Comparison of ENCODE assay signal across 2 cellular contexts in genomic region chr1:203199481-203200058, GRCh38.
TF ChIP-seq lines count a peak whose summit lies in the region.

No MANE protein-coding gene starts in this region.

TF ChIP-seq in liver, 16 proteins besides CTCF, POLR2A, EP300 and RAD21:
- TF ChIP-seq NR2F2 (IDR thresholded peaks at IDR 0.05) (no peak), HNF4A (conservative IDR thresholded peaks at IDR 0.05) (no peak), TAF1 (conservative IDR thresholded peaks at IDR 0.05) (no peak), REST (IDR thresholded peaks at IDR 0.05) (no peak), JUND (IDR thresholded peaks at IDR 0.05) (no peak), SP1 (IDR thresholded peaks at IDR 0.05) (no peak), FOXA2 (IDR thresholded peaks at IDR 0.05) (no peak), MAX (IDR thresholded peaks at IDR 0.05) (no peak), ZBTB33 (IDR thresholded peaks at IDR 0.05) (no peak), HNF4G (IDR thresholded peaks at IDR 0.05) (no peak), FOXA1 (IDR thresholded peaks at IDR 0.05) (no peak), EGR1 (IDR thresholded peaks at IDR 0.05; ENCODE audit: low read depth in 2 of 2) (no peak), RXRA (IDR thresholded peaks at IDR 0.05) (no peak), GABPA (IDR thresholded peaks at IDR 0.05 in 1 of 2, conservative IDR thresholded peaks at IDR 0.05 in 1 of 2) (no peak), YY1 (IDR thresholded peaks at IDR 0.05) (no peak), ATF3 (IDR thresholded peaks at IDR 0.05) (no peak)

TF ChIP-seq in HepG2, 621 proteins besides CTCF, POLR2A, EP300 and RAD21:
- TF ChIP-seq, protein P1, sequence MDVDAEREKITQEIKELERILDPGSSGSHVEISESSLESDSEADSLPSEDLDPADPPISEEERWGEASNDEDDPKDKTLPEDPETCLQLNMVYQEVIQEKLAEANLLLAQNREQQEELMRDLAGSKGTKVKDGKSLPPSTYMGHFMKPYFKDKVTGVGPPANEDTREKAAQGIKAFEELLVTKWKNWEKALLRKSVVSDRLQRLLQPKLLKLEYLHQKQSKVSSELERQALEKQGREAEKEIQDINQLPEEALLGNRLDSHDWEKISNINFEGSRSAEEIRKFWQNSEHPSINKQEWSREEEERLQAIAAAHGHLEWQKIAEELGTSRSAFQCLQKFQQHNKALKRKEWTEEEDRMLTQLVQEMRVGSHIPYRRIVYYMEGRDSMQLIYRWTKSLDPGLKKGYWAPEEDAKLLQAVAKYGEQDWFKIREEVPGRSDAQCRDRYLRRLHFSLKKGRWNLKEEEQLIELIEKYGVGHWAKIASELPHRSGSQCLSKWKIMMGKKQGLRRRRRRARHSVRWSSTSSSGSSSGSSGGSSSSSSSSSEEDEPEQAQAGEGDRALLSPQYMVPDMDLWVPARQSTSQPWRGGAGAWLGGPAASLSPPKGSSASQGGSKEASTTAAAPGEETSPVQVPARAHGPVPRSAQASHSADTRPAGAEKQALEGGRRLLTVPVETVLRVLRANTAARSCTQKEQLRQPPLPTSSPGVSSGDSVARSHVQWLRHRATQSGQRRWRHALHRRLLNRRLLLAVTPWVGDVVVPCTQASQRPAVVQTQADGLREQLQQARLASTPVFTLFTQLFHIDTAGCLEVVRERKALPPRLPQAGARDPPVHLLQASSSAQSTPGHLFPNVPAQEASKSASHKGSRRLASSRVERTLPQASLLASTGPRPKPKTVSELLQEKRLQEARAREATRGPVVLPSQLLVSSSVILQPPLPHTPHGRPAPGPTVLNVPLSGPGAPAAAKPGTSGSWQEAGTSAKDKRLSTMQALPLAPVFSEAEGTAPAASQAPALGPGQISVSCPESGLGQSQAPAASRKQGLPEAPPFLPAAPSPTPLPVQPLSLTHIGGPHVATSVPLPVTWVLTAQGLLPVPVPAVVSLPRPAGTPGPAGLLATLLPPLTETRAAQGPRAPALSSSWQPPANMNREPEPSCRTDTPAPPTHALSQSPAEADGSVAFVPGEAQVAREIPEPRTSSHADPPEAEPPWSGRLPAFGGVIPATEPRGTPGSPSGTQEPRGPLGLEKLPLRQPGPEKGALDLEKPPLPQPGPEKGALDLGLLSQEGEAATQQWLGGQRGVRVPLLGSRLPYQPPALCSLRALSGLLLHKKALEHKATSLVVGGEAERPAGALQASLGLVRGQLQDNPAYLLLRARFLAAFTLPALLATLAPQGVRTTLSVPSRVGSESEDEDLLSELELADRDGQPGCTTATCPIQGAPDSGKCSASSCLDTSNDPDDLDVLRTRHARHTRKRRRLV (CRISPR knock-in tag; IDR thresholded peaks at IDR 0.05), result no peak
- TF ChIP-seq ZNF276 (CRISPR knock-in tag; IDR thresholded peaks at IDR 0.05; ENCODE audit: low read depth), result no peak
- no peak for TF ChIP-seq RFXAP (CRISPR knock-in tag; IDR thresholded peaks at IDR 0.05; ENCODE audit: borderline replicate concordance)
- no peak for TF ChIP-seq POLR2G (IDR thresholded peaks at IDR 0.05; ENCODE audit: low read depth, low read length)
- no peak for TF ChIP-seq SCMH1 (CRISPR knock-in tag; IDR thresholded peaks at IDR 0.05; ENCODE audit: borderline replicate concordance)
- TF ChIP-seq, protein P2, sequence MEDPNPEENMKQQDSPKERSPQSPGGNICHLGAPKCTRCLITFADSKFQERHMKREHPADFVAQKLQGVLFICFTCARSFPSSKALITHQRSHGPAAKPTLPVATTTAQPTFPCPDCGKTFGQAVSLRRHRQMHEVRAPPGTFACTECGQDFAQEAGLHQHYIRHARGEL (CRISPR knock-in tag; IDR thresholded peaks at IDR 0.05), result no peak
- TF ChIP-seq PAF1 (CRISPR knock-in tag; IDR thresholded peaks at IDR 0.05), result no peak
- TF ChIP-seq PLSCR1 (CRISPR knock-in tag; IDR thresholded peaks at IDR 0.05; ENCODE audit: borderline replicate concordance), result no peak
- no peak for TF ChIP-seq ZNF343 (CRISPR knock-in tag; IDR thresholded peaks at IDR 0.05)
- no peak for TF ChIP-seq DPF2 (CRISPR knock-in tag; IDR thresholded peaks at IDR 0.05; ENCODE audit: borderline replicate concordance, low read depth)
- TF ChIP-seq ZFP90 (CRISPR knock-in tag; IDR thresholded peaks at IDR 0.05; ENCODE audit: borderline replicate concordance), result no peak
- TF ChIP-seq ZBTB44 (CRISPR knock-in tag; IDR thresholded peaks at IDR 0.05), result no peak
- TF ChIP-seq KMT2B (CRISPR knock-in tag; IDR thresholded peaks at IDR 0.05), result no peak
- no peak for TF ChIP-seq GLI4 (CRISPR knock-in tag; IDR thresholded peaks at IDR 0.05; ENCODE audit: borderline replicate concordance)
- no peak for TF ChIP-seq JDP2 (CRISPR knock-in tag; IDR thresholded peaks at IDR 0.05; ENCODE audit: borderline replicate concordance)
